In the genomic region with DNA sequence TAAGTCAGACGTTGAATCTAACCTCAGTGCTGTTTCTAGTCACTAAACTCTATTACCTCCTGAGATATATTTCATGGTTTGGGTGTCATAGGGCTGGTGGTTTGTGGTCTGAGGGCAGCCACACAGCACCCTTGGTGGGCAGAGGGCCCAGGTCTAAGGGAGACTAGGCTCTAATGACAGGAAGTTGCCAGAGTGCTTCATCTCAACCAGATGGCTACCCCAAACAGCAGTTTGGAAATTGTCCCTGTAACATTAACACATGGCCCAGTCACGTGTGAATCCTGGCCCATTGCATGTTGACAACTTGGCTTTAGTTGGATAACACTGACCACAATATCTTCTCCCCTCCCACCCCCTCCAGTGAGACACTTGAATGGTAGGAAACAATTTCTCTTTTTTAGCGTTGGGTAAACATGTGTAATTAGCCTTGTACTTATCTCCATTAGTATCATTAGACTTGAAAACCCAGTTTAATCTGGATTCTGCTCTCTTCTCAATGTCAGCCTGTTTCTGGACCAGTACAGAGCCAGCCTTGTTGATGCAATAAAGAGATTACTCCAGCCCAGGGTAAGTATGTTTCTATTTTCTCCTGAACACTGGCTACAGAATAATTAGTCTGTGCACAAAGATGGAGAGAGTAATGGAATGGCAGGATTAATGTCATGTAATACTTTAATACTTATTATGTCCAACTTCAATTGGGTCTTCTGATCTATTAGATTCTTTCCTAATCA, we compare ENCODE assay signal across 9 cellular contexts.
DNase-seq lines count a peak whose midpoint lies in the region; ATAC-seq and TF ChIP-seq lines count a peak whose summit lies in the region.
"Had no signal": no experiment of that assay in that cellular context is flagged by ENCODE, and none has a peak within 500 bp of the region (broad histone marks: within the 10 kb centered on the region; RNA-seq: fewer than 3 reads in every experiment).

No MANE protein-coding gene starts in this region.

- ATAC-seq in GM19324 (IDR thresholded peaks at IDR 0.05; ENCODE audit: low FRiP score, unreplicated experiment) (peak; percentile 54), left cardiac atrium (no peak)

- H3K36me3 ChIP-seq in BE2C (no peaks in the 10 kb centered on the region), stomach (no peaks in the 10 kb centered on the region)
- H3K36me3 ChIP-seq: neutrophil had no signal

- peaks cover 8% of the 10 kb centered on the region for H3K36me3 Mint-ChIP-seq in activated CD4-positive, alpha-beta memory T cell treated with anti-CD3 and anti-CD28 coated beads for 36 hours

- no peak overlapping the region for H3K4me3 Mint-ChIP-seq in activated CD4-positive, alpha-beta memory T cell treated with anti-CD3 and anti-CD28 coated beads for 36 hours

- no peaks in the 10 kb centered on the region for H3K27me3 Mint-ChIP-seq in activated CD4-positive, alpha-beta memory T cell treated with anti-CD3 and anti-CD28 coated beads for 36 hours

- H3K27me3 ChIP-seq in BE2C (no peaks in the 10 kb centered on the region), stomach (no peaks in the 10 kb centered on the region)

- TF ChIP-seq POLR2A in stomach (IDR thresholded peaks at IDR 0.05): no peak

- intact Hi-C loops in activated CD4-positive, alpha-beta memory T cell treated with anti-CD3 and anti-CD28 coated beads for 36 hours (cut with micrococcal nuclease): no loop called here
- intact Hi-C loops in stomach (cut with DNase I; ENCODE audit: low total_unique reads): no loop called here
- intact Hi-C loops in left cardiac atrium (cut with DNase I): no loop called here

- TF ChIP-seq CTCF in BE2C (IDR thresholded peaks at IDR 0.05; ENCODE audit: low read depth, low read length) (no peak), stomach (IDR thresholded peaks at IDR 0.05) (no peak), GM10248 (IDR thresholded peaks at IDR 0.05; ENCODE audit: control extremely low read depth, extremely low read depth, low read depth, missing control alignments) (no peak)

- no peaks in the 10 kb centered on the region for H3K4me1 Mint-ChIP-seq in activated CD4-positive, alpha-beta memory T cell treated with anti-CD3 and anti-CD28 coated beads for 36 hours (ENCODE audit: low read depth)

- DNase-seq in BE2C: peak; percentile 75
- peak; percentile 94 for DNase-seq in LHCN-M2 (ENCODE audit: low read depth)
- peak; percentile 31 for DNase-seq in activated CD4-positive, alpha-beta memory T cell treated with anti-CD3 and anti-CD28 coated beads for 36 hours
- no peak for DNase-seq in stomach
- DNase-seq in GM10248 (ENCODE audit: extremely low spot score): no peak
- no peak for DNase-seq in HuH-7.5 (ENCODE audit: low spot score)
- no peak for DNase-seq in left cardiac atrium

- H3K4me3 ChIP-seq in BE2C (ENCODE audit: low read depth, low read length) (no peak overlapping the region), stomach (no peak overlapping the region)

- CTCF ChIA-PET in activated CD4-positive, alpha-beta memory T cell treated with anti-CD3 and anti-CD28 coated beads for 36 hours (lab: Charles Lee): no interaction called here
- CTCF ChIA-PET in GM10248 (lab: Yijun Ruan, JAX): no interaction called here

- H3K27ac ChIP-seq in stomach: no peak overlapping the region
- H3K27ac ChIP-seq: neutrophil had no signal

- 42 to 56% (median 53%) methylated on average over 3 of the region's 3 CpGs for WGBS in stomach, 5 donors

- H3K9me3 ChIP-seq in BE2C: no peaks in the 10 kb centered on the region
- H3K9me3 ChIP-seq in stomach: no peaks in the 10 kb centered on the region
- H3K9me3 ChIP-seq: neutrophil had no signal

- peaks cover 16% of the 10 kb centered on the region for H3K4me1 ChIP-seq in BE2C
- peaks cover 0 to 5% (median 0%) of the 10 kb centered on the region in 4 donors for H3K4me1 ChIP-seq in stomach

- TF ChIP-seq EP300 in stomach (IDR thresholded peaks at IDR 0.05): no peak

- POLR2A ChIA-PET in activated CD4-positive, alpha-beta memory T cell treated with anti-CD3 and anti-CD28 coated beads for 36 hours (lab: Charles Lee): no interaction called here
- POLR2A ChIA-PET in GM10248 (lab: Yijun Ruan, JAX): no interaction called here

- H3K9me3 Mint-ChIP-seq in activated CD4-positive, alpha-beta memory T cell treated with anti-CD3 and anti-CD28 coated beads for 36 hours: no peaks in the 10 kb centered on the region

- no peak overlapping the region for H3K27ac Mint-ChIP-seq in activated CD4-positive, alpha-beta memory T cell treated with anti-CD3 and anti-CD28 coated beads for 36 hours

Comparison
In these comparisons a context has a peak if more than half of its experiments do, and no peak if none do; other contexts are left out.
1. DNase-seq: peak in BE2C (single experiment), LHCN-M2 (single experiment) and activated CD4-positive, alpha-beta memory T cell treated with anti-CD3 and anti-CD28 coated beads for 36 hours (single experiment); none in stomach (single experiment), GM10248 (single experiment), HuH-7.5 (single experiment) and left cardiac atrium (single experiment).